ENCODE assay signal across 15 cellular contexts in genomic region chr12:105485321-105485910, GRCh38.
DNase-seq lines count a peak whose midpoint lies in the region; ATAC-seq and TF ChIP-seq lines count a peak whose summit lies in the region.
"Had no signal": no experiment of that assay in that cellular context is flagged by ENCODE, and none has a peak within 500 bp of the region (broad histone marks: within the 10 kb centered on the region; RNA-seq: fewer than 3 reads in every experiment).

No MANE protein-coding gene starts in this region.

- H3K9me2 ChIP-seq in OCI-LY7 (ENCODE audit: insufficient read depth, low read length): no peaks in the 10 kb centered on the region

- H3K27me3 ChIP-seq in mammary epithelial cell (ENCODE audit: insufficient read depth, low read length) (no peaks in the 10 kb centered on the region), uterus (no peaks in the 10 kb centered on the region)
- H3K27me3 ChIP-seq: pancreas had no signal

- H3K4me1 ChIP-seq in mammary epithelial cell (ENCODE audit: insufficient read depth, low read length) (no peaks in the 10 kb centered on the region), uterus (no peaks in the 10 kb centered on the region), OCI-LY7 (ENCODE audit: insufficient read depth, low read length, poor library complexity, severe bottlenecking) (no peaks in the 10 kb centered on the region)
- H3K4me1 ChIP-seq: pancreas had no signal

- H3K4me1 Mint-ChIP-seq in MCF 10A (ENCODE audit: insufficient read depth, unreplicated experiment): peaks cover 35% of the 10 kb centered on the region
- H3K4me1 Mint-ChIP-seq: activated CD4-positive, alpha-beta T cell treated with anti-CD3 and anti-CD28 coated beads, Interleukin-2, amount 10 ng/mL, durations not matched to agents 24 days and 14 days; activated naive CD4-positive, alpha-beta T cell treated with anti-CD3 and anti-CD28 coated beads, Interleukin-2, amount 10 ng/mL, durations not matched to agents 7 days and 5 days had no signal

- H3K79me2 ChIP-seq in mammary epithelial cell (ENCODE audit: insufficient read depth, low read length): no peaks in the 10 kb centered on the region
- no peaks in the 10 kb centered on the region for H3K79me2 ChIP-seq in OCI-LY7 (ENCODE audit: insufficient read depth, low read depth, low read length)

- H3K27ac ChIP-seq in mammary epithelial cell (ENCODE audit: insufficient read depth, low read depth, low read length) (no peak overlapping the region), uterus (peak overlapping the region; percentile 52 to 60), OCI-LY7 (ENCODE audit: low read depth, low read length, poor library complexity, severe bottlenecking) (no peak overlapping the region)
- H3K27ac ChIP-seq: pancreas had no signal

- CTCF ChIA-PET in MCF 10A (lab: Yijun Ruan, JAX) (interaction anchor here (0.6 to 1.9 kb wide), 5 partner anchors 10 to 1529 kb away, joined by 3 to 6 read pairs (median 4); no protein-coding TSS in a partner anchor), mammary epithelial cell (lab: Charles Lee; ENCODE audit: low non-redundant PET) (no interaction called here), OCI-LY7 (lab: Charles Lee; ENCODE audit: unreplicated experiment) (no interaction called here)

- H3K9ac ChIP-seq in mammary epithelial cell (ENCODE audit: insufficient read depth, low read length): no peak overlapping the region

- H3K36me3 Mint-ChIP-seq in MCF 10A (ENCODE audit: insufficient read depth, unreplicated experiment): peaks cover 4% of the 10 kb centered on the region
- H3K36me3 Mint-ChIP-seq: activated naive CD4-positive, alpha-beta T cell treated with anti-CD3 and anti-CD28 coated beads, Interleukin-2, amount 10 ng/mL, durations not matched to agents 7 days and 5 days had no signal

- intact Hi-C loops in MCF 10A (cut with micrococcal nuclease) (no loop called here), mammary epithelial cell (cut with micrococcal nuclease) (no loop called here), lower leg skin (cut with DNase I; ENCODE audit: low total_unique reads) (no loop called here), uterus (cut with DNase I; ENCODE audit: low total_unique reads) (no loop called here), OCI-LY7 (cut with micrococcal nuclease; ENCODE audit: unreplicated experiment) (no loop called here)

- no TSS peak for BruUV-seq in MCF 10A (replicated peaks; lab: Mats Ljungman, UMichigan)
- BruUV-seq in mammary epithelial cell (replicated peaks; lab: Mats Ljungman, UMichigan): no TSS peak
- BruUV-seq in OCI-LY7 (replicated peaks; lab: Mats Ljungman, UMichigan): no TSS peak

- dilution Hi-C loops in mammary epithelial cell (cut with HindIII; ENCODE audit: low sequenced_read_pairs): no loop called here

- H2AFZ ChIP-seq in mammary epithelial cell (ENCODE audit: low read depth, low read length) (no peak overlapping the region), OCI-LY7 (ENCODE audit: low read length) (no peak overlapping the region)

- H3K4me3 ChIP-seq in mammary epithelial cell (replicated peaks in 1 of 3; ENCODE audit: insufficient read depth in 1 of 3, low read depth in 2 of 3, low read length in 3 of 3): no peak overlapping the region
- no peak overlapping the region for H3K4me3 ChIP-seq in epithelial cell of proximal tubule (ENCODE audit: low read depth, low read length)
- H3K4me3 ChIP-seq in lower leg skin (ENCODE audit: low read depth, poor library complexity, severe bottlenecking): no peak overlapping the region
- no peak overlapping the region for H3K4me3 ChIP-seq in uterus
- no peak overlapping the region for H3K4me3 ChIP-seq in OCI-LY7 (ENCODE audit: low read depth, low read length, poor library complexity, severe bottlenecking)
- H3K4me3 ChIP-seq: pancreas had no signal

- no peaks in the 10 kb centered on the region for H3K27me3 Mint-ChIP-seq in MCF 10A (ENCODE audit: insufficient read depth, unreplicated experiment)
- H3K27me3 Mint-ChIP-seq: activated naive CD4-positive, alpha-beta T cell treated with anti-CD3 and anti-CD28 coated beads, Interleukin-2, amount 10 ng/mL, durations not matched to agents 7 days and 5 days had no signal

- H3K36me3 ChIP-seq in mammary epithelial cell (ENCODE audit: insufficient read depth, low read length) (no peaks in the 10 kb centered on the region), uterus (no peaks in the 10 kb centered on the region), OCI-LY7 (ENCODE audit: insufficient read depth, low read length) (no peaks in the 10 kb centered on the region)
- H3K36me3 ChIP-seq: pancreas had no signal

- no peak for TF ChIP-seq POLR2A in lower leg skin (IDR thresholded peaks at IDR 0.05)
- no peak for TF ChIP-seq POLR2A in uterus (IDR thresholded peaks at IDR 0.05)

- no peak overlapping the region for H3K27ac Mint-ChIP-seq in MCF 10A (ENCODE audit: low read depth, unreplicated experiment)
- H3K27ac Mint-ChIP-seq: activated CD4-positive, alpha-beta T cell treated with anti-CD3 and anti-CD28 coated beads, Interleukin-2, amount 10 ng/mL, durations not matched to agents 24 days and 14 days; activated naive CD4-positive, alpha-beta T cell treated with anti-CD3 and anti-CD28 coated beads, Interleukin-2, amount 10 ng/mL, durations not matched to agents 7 days and 5 days had no signal

- 79% methylated on average over 8 of the region's 8 CpGs for WGBS in mammary epithelial cell (ENCODE audit: low coverage, missing lambda C conversion rate)
- WGBS in lower leg skin, 2 donors: 72 to 78% methylated on average over 8 of the region's 8 CpGs

- no peaks in the 10 kb centered on the region for H3K9me3 Mint-ChIP-seq in MCF 10A (ENCODE audit: unreplicated experiment)
- H3K9me3 Mint-ChIP-seq: activated CD4-positive, alpha-beta T cell treated with anti-CD3 and anti-CD28 coated beads, Interleukin-2, amount 10 ng/mL, durations not matched to agents 24 days and 14 days; activated naive CD4-positive, alpha-beta T cell treated with anti-CD3 and anti-CD28 coated beads, Interleukin-2, amount 10 ng/mL, durations not matched to agents 7 days and 5 days had no signal

- in situ Hi-C loops in mammary epithelial cell (cut with MboI; ENCODE audit: low sequenced_read_pairs in 2 of 2): no loop called here

- POLR2A ChIA-PET in MCF 10A (lab: Yijun Ruan, JAX): interaction anchor here (0.6 to 1.5 kb wide), 10 partner anchors 12 to 628 kb away, joined by 3 to 7 read pairs (median 4); no protein-coding TSS in a partner anchor
- POLR2A ChIA-PET in OCI-LY7 (lab: Charles Lee): interaction anchor here (0.7 kb wide), 1 partner anchor 656 kb away, joined by 3 read pairs; no protein-coding TSS in a partner anchor

- H3K4me3 Mint-ChIP-seq in MCF 10A (ENCODE audit: unreplicated experiment): no peak overlapping the region
- H3K4me3 Mint-ChIP-seq: activated CD4-positive, alpha-beta T cell treated with anti-CD3 and anti-CD28 coated beads, Interleukin-2, amount 10 ng/mL, durations not matched to agents 24 days and 14 days; activated naive CD4-positive, alpha-beta T cell treated with anti-CD3 and anti-CD28 coated beads, Interleukin-2, amount 10 ng/mL, durations not matched to agents 7 days and 5 days had no signal

- no peak for TF ChIP-seq CTCF in MCF 10A (IDR thresholded peaks at IDR 0.05; ENCODE audit: unreplicated experiment)
- TF ChIP-seq CTCF in mammary epithelial cell (conservative IDR thresholded peaks at IDR 0.05 in 1 of 2, IDR thresholded peaks at IDR 0.05 in 1 of 2; ENCODE audit: extremely low read depth in 1 of 2, insufficient read depth in 1 of 2, low read depth in 1 of 2, low read length in 2 of 2): no peak
- TF ChIP-seq CTCF in epithelial cell of proximal tubule (conservative IDR thresholded peaks at IDR 0.05; ENCODE audit: low read depth, low read length): no peak
- TF ChIP-seq CTCF in lower leg skin (IDR thresholded peaks at IDR 0.05): no peak
- TF ChIP-seq CTCF in uterus (IDR thresholded peaks at IDR 0.05): no peak
- no peak for TF ChIP-seq CTCF in OCI-LY7 (conservative IDR thresholded peaks at IDR 0.05; ENCODE audit: low read length)

- no peak for ATAC-seq in GM21447 (IDR thresholded peaks at IDR 0.05; ENCODE audit: unreplicated experiment)
- ATAC-seq: pancreas had no signal

- DNase-seq in MCF 10A (ENCODE audit: unreplicated experiment) (peak; percentile 79), mammary epithelial cell (no peak), epithelial cell of proximal tubule (ENCODE audit: low read depth) (peak; percentile 32), lower leg skin (ENCODE audit: low spot score in 2 of 2) (peak; percentile 17 to 75), uterus (peak; percentile 15 to 71), OCI-LY7 (ENCODE audit: low spot score) (no peak), NCI-H1092 treated with DMSO at 0.1 percent for 48 hours (lab: John Stamatoyannopoulos, UW) (no peak)
- DNase-seq: activated CD4-positive, alpha-beta T cell treated with anti-CD3 and anti-CD28 coated beads, Interleukin-2, amount 10 ng/mL, durations not matched to agents 24 days and 14 days; activated naive CD4-positive, alpha-beta T cell treated with anti-CD3 and anti-CD28 coated beads, Interleukin-2, amount 10 ng/mL, durations not matched to agents 7 days and 5 days; DND-41; effector memory CD4-positive, alpha-beta T cell; Karpas-422; pancreas; SIG-M5 had no signal

- H3K9me3 ChIP-seq in mammary epithelial cell (replicated peaks; ENCODE audit: insufficient read depth, low read length) (no peaks in the 10 kb centered on the region), uterus (no peaks in the 10 kb centered on the region), OCI-LY7 (ENCODE audit: low read length) (no peaks in the 10 kb centered on the region)
- H3K9me3 ChIP-seq: pancreas had no signal

- H4K20me1 ChIP-seq in mammary epithelial cell (ENCODE audit: insufficient read depth, low read length) (no peaks in the 10 kb centered on the region), OCI-LY7 (ENCODE audit: insufficient read depth, low read length) (no peaks in the 10 kb centered on the region)

- H3K4me2 ChIP-seq in mammary epithelial cell (ENCODE audit: insufficient read depth, low read depth, low read length) (no peak overlapping the region), OCI-LY7 (ENCODE audit: low read length) (no peak overlapping the region)

Comparison
In these comparisons a context has a peak if more than half of its experiments do, and no peak if none do; other contexts are left out.
1. DNase-seq: peak in MCF 10A (single experiment), epithelial cell of proximal tubule (single experiment), lower leg skin (2 of 2) and uterus (2 of 2); none in mammary epithelial cell (single experiment), OCI-LY7 (single experiment) and NCI-H1092 treated with DMSO at 0.1 percent for 48 hours (single experiment).
2. H3K27ac ChIP-seq: peak in uterus (2 of 2); none in mammary epithelial cell (single experiment) and OCI-LY7 (single experiment).